Comparison of ENCODE assay signal across 8 cellular contexts in genomic region chr13:114047358-114047881, GRCh38.
DNase-seq lines count a peak whose midpoint lies in the region; ATAC-seq, FAIRE-seq and TF ChIP-seq lines count a peak whose summit lies in the region.

No MANE protein-coding gene starts in this region.

- H3K27ac ChIP-seq in left ventricle myocardium inferior (replicated peaks) (no peak overlapping the region), astrocyte (ENCODE audit: low read depth, low read length) (no peak overlapping the region), SK-N-SH (ENCODE audit: low read depth in 2 of 2, low read length in 1 of 2) (no peak overlapping the region)

- intact Hi-C loops in left ventricle myocardium superior (cut with micrococcal nuclease) (no loop called here), left ventricle myocardium inferior (cut with micrococcal nuclease) (no loop called here)

- ATAC-seq in left ventricle myocardium superior (no peak), HG03159 (IDR thresholded peaks at IDR 0.05; ENCODE audit: unreplicated experiment) (peak; percentile 68)

- H3K27me3 ChIP-seq in left ventricle myocardium inferior (ENCODE audit: low read depth) (no peaks in the 10 kb centered on the region), astrocyte (ENCODE audit: insufficient read depth, low read length) (no peaks in the 10 kb centered on the region), SK-N-SH (ENCODE audit: insufficient read depth) (no peaks in the 10 kb centered on the region)

- no peak overlapping the region for H3K4me3 Mint-ChIP-seq in astrocyte (ENCODE audit: unreplicated experiment)

- DNase-seq in left ventricle myocardium superior = peak; percentile 26
- no peak for DNase-seq in left ventricle myocardium inferior
- peak; percentile 44 for DNase-seq in astrocyte (ENCODE audit: low read depth)
- DNase-seq in urothelium cell line (ENCODE audit: low spot score) = no peak
- DNase-seq in medulla oblongata (ENCODE audit: extremely low spot score) = no peak
- no peak for DNase-seq in SK-N-SH
- no peak for DNase-seq in stimulated activated CD8-positive, alpha-beta memory T cell treated with anti-CD3 and anti-CD28 coated beads, Interleukin-4, amount 100 ng/mL, for 48 hours

- POLR2A ChIA-PET in SK-N-SH (lab: Yijun Ruan, JAX) = no interaction called here

- FAIRE-seq in astrocyte (lab: Jason Lieb, UNC) (no peak), urothelium cell line (lab: Jason Lieb, UNC) (peak; percentile 91)

- no peak for TF ChIP-seq CTCF in left ventricle myocardium inferior (IDR thresholded peaks at IDR 0.05; ENCODE audit: borderline replicate concordance)
- no peak for TF ChIP-seq CTCF in astrocyte (IDR thresholded peaks at IDR 0.05; ENCODE audit: insufficient read depth, low read depth, low read length)
- no peak for TF ChIP-seq CTCF in SK-N-SH (IDR thresholded peaks at IDR 0.05)

- no peaks in the 10 kb centered on the region for H3K27me3 Mint-ChIP-seq in astrocyte (ENCODE audit: low read depth, unreplicated experiment)

- peaks cover 10% of the 10 kb centered on the region for H3K36me3 Mint-ChIP-seq in astrocyte (ENCODE audit: low read depth, unreplicated experiment)

- H3K4me2 ChIP-seq in astrocyte (ENCODE audit: low read length) (no peak overlapping the region), SK-N-SH (no peak overlapping the region)

- H4K20me1 ChIP-seq in astrocyte (ENCODE audit: insufficient read depth, low read length) = peaks cover 72% of the 10 kb centered on the region
- H4K20me1 ChIP-seq in SK-N-SH (ENCODE audit: insufficient read depth) = no peaks in the 10 kb centered on the region

- H3K9ac ChIP-seq in astrocyte (ENCODE audit: low read length) (no peak overlapping the region), SK-N-SH (no peak overlapping the region)

- H3F3A ChIP-seq in SK-N-SH (replicated peaks; ENCODE audit: insufficient read depth) = peaks cover 10% of the 10 kb centered on the region

- CTCF ChIA-PET in SK-N-SH (lab: Yijun Ruan, JAX) = no interaction called here

- H3K4me3 ChIP-seq in left ventricle myocardium inferior (no peak overlapping the region), astrocyte (ENCODE audit: insufficient read depth, low read depth, low read length) (no peak overlapping the region), SK-N-SH (ENCODE audit: low read depth in 2 of 2, low read length in 1 of 2) (no peak overlapping the region)

- H3K9me3 Mint-ChIP-seq in astrocyte (ENCODE audit: unreplicated experiment) = no peaks in the 10 kb centered on the region

- H3K9me2 ChIP-seq in SK-N-SH = no peaks in the 10 kb centered on the region

- H2AFZ ChIP-seq in astrocyte (ENCODE audit: low read depth, low read length) = no peak overlapping the region
- no peak overlapping the region for H2AFZ ChIP-seq in SK-N-SH (ENCODE audit: low read depth)

- H3K79me2 ChIP-seq in astrocyte (ENCODE audit: insufficient read depth, low read length) = peaks cover 88% of the 10 kb centered on the region
- H3K79me2 ChIP-seq in SK-N-SH (ENCODE audit: insufficient read depth) = peaks cover 82% of the 10 kb centered on the region

- no peak overlapping the region for H3K27ac Mint-ChIP-seq in astrocyte (ENCODE audit: unreplicated experiment)

- H3K9me3 ChIP-seq in left ventricle myocardium inferior (replicated peaks) = no peaks in the 10 kb centered on the region
- no peaks in the 10 kb centered on the region for H3K9me3 ChIP-seq in astrocyte (ENCODE audit: insufficient read depth, low read depth, low read length)
- H3K9me3 ChIP-seq in SK-N-SH = no peaks in the 10 kb centered on the region

- peaks cover 19% of the 10 kb centered on the region for H3K4me1 Mint-ChIP-seq in astrocyte (ENCODE audit: low read depth, unreplicated experiment)

- WGBS in SK-N-SH (ENCODE audit: low lambda C conversion rate) = 94% methylated on average over 16 of the region's 19 CpGs

- no peak for TF ChIP-seq RAD21 in SK-N-SH (IDR thresholded peaks at IDR 0.05; ENCODE audit: low read length)

- no peak for TF ChIP-seq EP300 in SK-N-SH (IDR thresholded peaks at IDR 0.05; ENCODE audit: borderline replicate concordance in 1 of 2, low read depth in 1 of 2, low read length in 1 of 2)

- peaks cover 18% of the 10 kb centered on the region for H3K4me1 ChIP-seq in left ventricle myocardium inferior
- peaks cover 9% of the 10 kb centered on the region for H3K4me1 ChIP-seq in astrocyte (ENCODE audit: insufficient read depth, low read length)
- peaks cover 0 to 5% of the 10 kb centered on the region in 2 experiments; a peak in 1 of 4 replicates for H3K4me1 ChIP-seq in SK-N-SH (ENCODE audit: control insufficient read depth in 1 of 2, insufficient read depth in 2 of 2, low read depth in 1 of 2, low read length in 1 of 2)

- H3K36me3 ChIP-seq in left ventricle myocardium inferior (peaks cover 14% of the 10 kb centered on the region), astrocyte (ENCODE audit: insufficient read depth, low read length) (no peaks in the 10 kb centered on the region), SK-N-SH (replicated peaks in 1 of 2; ENCODE audit: control insufficient read depth in 1 of 2, insufficient read depth in 2 of 2, low read length in 1 of 2) (peaks cover 5 to 15% of the 10 kb centered on the region in 2 experiments)

TF ChIP-seq in SK-N-SH, 30 proteins besides CTCF, POLR2A, EP300 and RAD21:
- no peak for TF ChIP-seq MEF2A (IDR thresholded peaks at IDR 0.05; ENCODE audit: borderline replicate concordance, low read depth)
- TF ChIP-seq TAF1 (IDR thresholded peaks at IDR 0.05; ENCODE audit: borderline replicate concordance, low read depth, low read length) = no peak
- TF ChIP-seq USF1 (IDR thresholded peaks at IDR 0.05; ENCODE audit: borderline replicate concordance, low read depth) = no peak
- TF ChIP-seq SMC3 (IDR thresholded peaks at IDR 0.05; ENCODE audit: low read depth, low read length) = no peak
- TF ChIP-seq FOXM1 (IDR thresholded peaks at IDR 0.05; ENCODE audit: low read depth) = no peak

Comparison
In these comparisons a context has a peak if more than half of its experiments do, and no peak if none do; other contexts are left out.
1. DNase-seq: peak in left ventricle myocardium superior (single experiment) and astrocyte (single experiment); none in left ventricle myocardium inferior (single experiment), urothelium cell line (single experiment), medulla oblongata (single experiment), SK-N-SH (single experiment) and stimulated activated CD8-positive, alpha-beta memory T cell treated with anti-CD3 and anti-CD28 coated beads, Interleukin-4, amount 100 ng/mL, for 48 hours (single experiment).